8 cellular contexts compared by ENCODE assay signal in genomic region chr15:35673093-35673573, GRCh38.
DNase-seq lines count a peak whose midpoint lies in the region; ATAC-seq, FAIRE-seq and TF ChIP-seq lines count a peak whose summit lies in the region.

No MANE protein-coding gene starts in this region.

- no peaks in the 10 kb centered on the region for H3K27me3 ChIP-seq in H1 (replicated peaks in 1 of 4; ENCODE audit: control insufficient read depth in 3 of 4, extremely low read depth in 1 of 4, insufficient read depth in 3 of 4, low read length in 3 of 4)

- no peak overlapping the region for H2BK15ac ChIP-seq in H1 (ENCODE audit: low read length)

- TF ChIP-seq CTCF in H1 (IDR thresholded peaks at IDR 0.05; ENCODE audit: control extremely low read depth in 1 of 3, insufficient read depth in 1 of 3, low read depth in 1 of 3, low read length in 3 of 3) (no peak), progenitor cell of endocrine pancreas (IDR thresholded peaks at IDR 0.05; ENCODE audit: unreplicated experiment) (no peak), glutamatergic neuron (IDR thresholded peaks at IDR 0.05; ENCODE audit: partially characterized antibody, unreplicated experiment) (no peak)

- no peaks in the 10 kb centered on the region for H3K9me3 ChIP-seq in H1 (ENCODE audit: insufficient read depth in 2 of 2, low read depth in 1 of 2, low read length in 1 of 2)

- 82% methylated on average over 8 of the region's 8 CpGs; no CpG with 5 or more reads in 1 of the 2 experiments for WGBS in H1 (ENCODE audit: extremely low coverage in 1 of 2, insufficient coverage in 1 of 2, insufficient read length in 1 of 2, insufficient replicate concordance in 2 of 2, low coverage in 1 of 2, low lambda C conversion rate in 2 of 2, missing lambda C conversion rate in 1 of 2), 2 experiments

- H4K5ac ChIP-seq in H1 (ENCODE audit: insufficient read length, low read depth, low read length) = no peak overlapping the region

- no peak overlapping the region for H4K91ac ChIP-seq in H1 (replicated peaks; ENCODE audit: insufficient read length, low read length)

- no peak overlapping the region for H3K4me2 ChIP-seq in H1 (ENCODE audit: insufficient read depth in 1 of 2, low read depth in 2 of 2, low read length in 2 of 2)

- H3K36me3 Mint-ChIP-seq in progenitor cell of endocrine pancreas (ENCODE audit: insufficient read depth) (no peaks in the 10 kb centered on the region), glutamatergic neuron (ENCODE audit: unreplicated experiment) (no peaks in the 10 kb centered on the region)

- no peak overlapping the region for H3K4me3 ChIP-seq in H1 (ENCODE audit: extremely low read depth in 1 of 4, insufficient read depth in 2 of 4, low read depth in 3 of 4, low read length in 4 of 4)

- DNase-seq in H1 (ENCODE audit: low read depth in 1 of 2, low spot score in 2 of 2) (no peak), progenitor cell of endocrine pancreas (ENCODE audit: low spot score, unreplicated experiment) (no peak), kidney glomerular epithelial cell (lab: John Stamatoyannopoulos, UW) (no peak), glutamatergic neuron (no peak), iPS-NIHi11 (ENCODE audit: low spot score) (no peak), NCI-H2227 (lab: John Stamatoyannopoulos, UW; ENCODE audit: unreplicated experiment) (no peak)

- no peak overlapping the region for H2BK120ac ChIP-seq in H1 (replicated peaks; ENCODE audit: low read depth, low read length)

- no peak overlapping the region for H2BK12ac ChIP-seq in H1 (ENCODE audit: low read depth, low read length)

- no peak overlapping the region for H3K4ac ChIP-seq in H1 (replicated peaks; ENCODE audit: insufficient read length, low read depth, low read length)

- no peaks in the 10 kb centered on the region for H3K23me2 ChIP-seq in H1 (ENCODE audit: low read depth, low read length)

- no peak for FAIRE-seq in H1 (lab: Jason Lieb, UNC)

- H3K79me1 ChIP-seq in H1 (ENCODE audit: low read depth, low read length) = no peaks in the 10 kb centered on the region

- CTCF ChIA-PET in H1 (lab: Charles Lee; ENCODE audit: partially characterized antibody) = interaction anchor here (0.6 to 1.1 kb wide), 2 partner anchors 11 to 1508 kb away, joined by 3 read pairs; no protein-coding TSS in a partner anchor

- H3K4me3 Mint-ChIP-seq in progenitor cell of endocrine pancreas (ENCODE audit: low read depth) (peak overlapping the region; percentile 17), glutamatergic neuron (ENCODE audit: unreplicated experiment) (no peak overlapping the region)

- peak overlapping the region; percentile 73; the same call in 1 of the 2 replicates for H2AFZ ChIP-seq in H1 (ENCODE audit: low read length)

- H3K56ac ChIP-seq in H1 (replicated peaks; ENCODE audit: insufficient read length, low read depth, low read length) = no peak overlapping the region

- H3K9me3 Mint-ChIP-seq in progenitor cell of endocrine pancreas (ENCODE audit: low read depth) = no peaks in the 10 kb centered on the region
- peaks cover 1% of the 10 kb centered on the region for H3K9me3 Mint-ChIP-seq in glutamatergic neuron (ENCODE audit: unreplicated experiment)

- POLR2A ChIA-PET in H1 (lab: Charles Lee; ENCODE audit: partially characterized antibody) = interaction anchor here (0.6 kb wide), 1 partner anchor 807 kb away, joined by 3 read pairs; no protein-coding TSS in a partner anchor

- no peaks in the 10 kb centered on the region for H3K36me3 ChIP-seq in H1 (ENCODE audit: control insufficient read depth in 2 of 4, insufficient read depth in 4 of 4, low read length in 3 of 4)

- H3K4me1 ChIP-seq in H1 (replicated peaks in 1 of 4; ENCODE audit: control insufficient read depth in 3 of 4, insufficient read depth in 4 of 4, low read length in 3 of 4) = peaks cover 0 to 10% (median 0%) of the 10 kb centered on the region in 4 experiments; a peak in 4 of 7 replicates

- H3K27ac Mint-ChIP-seq in progenitor cell of endocrine pancreas (peak overlapping the region; percentile 86), glutamatergic neuron (ENCODE audit: unreplicated experiment) (no peak overlapping the region)

- no peaks in the 10 kb centered on the region for H4K20me1 ChIP-seq in H1 (replicated peaks in 1 of 2; ENCODE audit: control insufficient read depth in 1 of 2, insufficient read depth in 2 of 2, low read length in 2 of 2)

- no peak overlapping the region; the same call in 1 of the 2 replicates for H2BK20ac ChIP-seq in H1 (ENCODE audit: low read length)

- H3K4me1 Mint-ChIP-seq in progenitor cell of endocrine pancreas (ENCODE audit: low read depth) (peaks cover 19% of the 10 kb centered on the region), glutamatergic neuron (ENCODE audit: low read depth, unreplicated experiment) (peaks cover 8% of the 10 kb centered on the region)

- no peak for TF ChIP-seq POLR2A in H1 (IDR thresholded peaks at IDR 0.05; ENCODE audit: control extremely low read depth in 1 of 2, low read depth in 2 of 2, low read length in 2 of 2)

- no peak for TF ChIP-seq RAD21 in H1 (IDR thresholded peaks at IDR 0.05 in 1 of 2, conservative IDR thresholded peaks at IDR 0.05 in 1 of 2; ENCODE audit: low read depth in 2 of 2, low read length in 2 of 2)

- no peak overlapping the region for H2AK5ac ChIP-seq in H1 (ENCODE audit: low read depth, low read length)

- no peaks in the 10 kb centered on the region for H3K79me2 ChIP-seq in H1 (ENCODE audit: control insufficient read depth in 1 of 2, insufficient read depth in 2 of 2, low read length in 2 of 2)

- H3K18ac ChIP-seq in H1 (ENCODE audit: extremely low read depth, low read length) = no peak overlapping the region

- ATAC-seq in GM19025 (IDR thresholded peaks at IDR 0.05; ENCODE audit: low read depth, unreplicated experiment) (peak; percentile 64), HG03342 (IDR thresholded peaks at IDR 0.05; ENCODE audit: unreplicated experiment) (peak; percentile 71)

- no peak overlapping the region for H3K14ac ChIP-seq in H1 (ENCODE audit: insufficient read length)

- H3K27ac ChIP-seq in H1 (ENCODE audit: low read depth, low read length) = no peak overlapping the region

- H4K8ac ChIP-seq in H1 (ENCODE audit: extremely low read depth, insufficient read depth, low read length) = no peak overlapping the region

- H2BK5ac ChIP-seq in H1 (ENCODE audit: low read depth, low read length) = no peak overlapping the region

- TF ChIP-seq EP300 in H1 (IDR thresholded peaks at IDR 0.05; ENCODE audit: borderline replicate concordance in 1 of 2, low read depth in 2 of 2, low read length in 2 of 2) = no peak

- no peak overlapping the region for H3K23ac ChIP-seq in H1 (ENCODE audit: insufficient read length)

- no peaks in the 10 kb centered on the region for H3K27me3 Mint-ChIP-seq in progenitor cell of endocrine pancreas
- H3K27me3 Mint-ChIP-seq in glutamatergic neuron (ENCODE audit: unreplicated experiment) = no peaks in the 10 kb centered on the region

- H3K9ac ChIP-seq in H1 (replicated peaks in 1 of 4; ENCODE audit: extremely low read depth in 1 of 4, low read depth in 3 of 4, low read length in 3 of 4) = no peak overlapping the region

TF ChIP-seq in H1, 55 proteins besides CTCF, POLR2A, EP300 and RAD21 (continues in another document):
- TF ChIP-seq JUND (IDR thresholded peaks at IDR 0.05; ENCODE audit: low read length) (no peak), SIN3A (conservative IDR thresholded peaks at IDR 0.05 in 1 of 2, IDR thresholded peaks at IDR 0.05 in 1 of 2; ENCODE audit: low read depth in 1 of 2, low read length in 2 of 2) (no peak), BCL11A (IDR thresholded peaks at IDR 0.05; ENCODE audit: low read depth in 2 of 2, low read length in 2 of 2) (no peak), CHD1 (IDR thresholded peaks at IDR 0.05; ENCODE audit: low read depth, low read length) (no peak), TAF1 (IDR thresholded peaks at IDR 0.05; ENCODE audit: low read depth, low read length) (no peak), SAP30 (IDR thresholded peaks at IDR 0.05; ENCODE audit: insufficient read depth, insufficient replicate concordance, low read length) (no peak), SP4 (IDR thresholded peaks at IDR 0.05; ENCODE audit: low read length) (no peak), SP1 (IDR thresholded peaks at IDR 0.05; ENCODE audit: low read depth, low read length) (no peak), SIX5 (IDR thresholded peaks at IDR 0.05; ENCODE audit: low read depth, low read length) (no peak), USF2 (IDR thresholded peaks at IDR 0.05; ENCODE audit: low read length) (no peak), PHF8 (conservative IDR thresholded peaks at IDR 0.05; ENCODE audit: low read depth, low read length) (no peak), NRF1 (IDR thresholded peaks at IDR 0.05; ENCODE audit: low read depth, low read length) (no peak)
- TF ChIP-seq, protein P1, sequence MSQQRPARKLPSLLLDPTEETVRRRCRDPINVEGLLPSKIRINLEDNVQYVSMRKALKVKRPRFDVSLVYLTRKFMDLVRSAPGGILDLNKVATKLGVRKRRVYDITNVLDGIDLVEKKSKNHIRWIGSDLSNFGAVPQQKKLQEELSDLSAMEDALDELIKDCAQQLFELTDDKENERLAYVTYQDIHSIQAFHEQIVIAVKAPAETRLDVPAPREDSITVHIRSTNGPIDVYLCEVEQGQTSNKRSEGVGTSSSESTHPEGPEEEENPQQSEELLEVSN (IDR thresholded peaks at IDR 0.05) = no peak
